22 cellular contexts compared by ENCODE assay signal in genomic region chr3:106140471-106140870, GRCh38.
"Had no signal": no experiment of that assay in that cellular context is flagged by ENCODE, and none has a peak within 500 bp of the region (broad histone marks: within the 10 kb centered on the region; RNA-seq: fewer than 3 reads in every experiment).

No MANE protein-coding gene starts in this region.

- H3K27me3 ChIP-seq: adrenal gland, colonic mucosa, foreskin keratinocyte, ovary, right atrium auricular region, spleen, upper lobe of right lung had no signal

- H3K36me3 Mint-ChIP-seq: activated naive CD4-positive, alpha-beta T cell treated with anti-CD3 and anti-CD28 coated beads, Interleukin-2, amount 50 U/mL, for 24 hours had no signal

- H3K4me1 ChIP-seq: adrenal gland, colonic mucosa, foreskin keratinocyte, prostate gland, right atrium auricular region, spleen, upper lobe of right lung had no signal

- H3K36me3 ChIP-seq: adrenal gland, colonic mucosa, ovary, prostate gland, right atrium auricular region, spleen, upper lobe of right lung, WERI-Rb-1 had no signal

- H3K9me3 ChIP-seq: adrenal gland, colonic mucosa, ovary, prostate gland, right atrium auricular region, upper lobe of right lung had no signal

- H3K27ac Mint-ChIP-seq: activated CD4-positive, alpha-beta T cell treated with anti-CD3 and anti-CD28 coated beads, Interleukin-2, amount 10 ng/mL, durations not matched to agents 7 days and 5 days; activated CD8-positive, alpha-beta memory T cell treated with anti-CD3 and anti-CD28 coated beads, Interleukin-2, amount 10 ng/mL, durations not matched to agents 7 days and 5 days; activated CD8-positive, alpha-beta T cell treated with anti-CD3 and anti-CD28 coated beads for 36 hours; activated naive CD4-positive, alpha-beta T cell treated with anti-CD3 and anti-CD28 coated beads, Interleukin-2, amount 50 U/mL, for 24 hours had no signal

- H3K27ac ChIP-seq: adrenal gland, colonic mucosa, foreskin keratinocyte, ovary, prostate gland, right atrium auricular region, spleen, upper lobe of right lung, WERI-Rb-1 had no signal

- DNase-seq: activated CD4-positive, alpha-beta T cell treated with anti-CD3 and anti-CD28 coated beads, Interleukin-2, amount 10 ng/mL, durations not matched to agents 7 days and 5 days; activated CD4-positive, CD25-positive, alpha-beta regulatory T cell treated with anti-CD3 and anti-CD28 coated beads, Interleukin-2, amount 50 U/mL, for 72 hours; activated CD8-positive, alpha-beta memory T cell treated with anti-CD3 and anti-CD28 coated beads, Interleukin-2, amount 10 ng/mL, durations not matched to agents 7 days and 5 days; activated CD8-positive, alpha-beta T cell treated with anti-CD3 and anti-CD28 coated beads for 36 hours; activated gamma-delta T cell; activated T-cell treated with anti-CD3 and anti-CD28 coated beads for 4 hours; adrenal gland; colonic mucosa; kidney; naive thymus-derived CD8-positive, alpha-beta T cell; ovary; spleen; stimulated activated CD4-positive, alpha-beta T cell treated with anti-CD3 and anti-CD28 coated beads, Interleukin-4, amount 100 ng/mL, for 4 hours; stimulated activated naive CD8-positive, alpha-beta T cell treated with anti-CD3 and anti-CD28 coated beads, Interleukin-15, Interleukin-2, amounts not matched to agents 100 U/mL and 50 U/mL, for 24 hours; upper lobe of right lung; WERI-Rb-1 had no signal

- ATAC-seq: activated CD8-positive, alpha-beta memory T cell treated with anti-CD3 and anti-CD28 coated beads, Interleukin-2, amount 10 ng/mL, durations not matched to agents 7 days and 5 days; activated CD8-positive, alpha-beta T cell treated with anti-CD3 and anti-CD28 coated beads for 36 hours; foreskin keratinocyte; left lobe of liver; naive thymus-derived CD8-positive, alpha-beta T cell; stimulated activated naive CD8-positive, alpha-beta T cell treated with anti-CD3 and anti-CD28 coated beads, Interleukin-15, Interleukin-2, amounts not matched to agents 100 U/mL and 50 U/mL, for 24 hours; upper lobe of right lung had no signal

- H3K9me3 Mint-ChIP-seq: activated naive CD4-positive, alpha-beta T cell treated with anti-CD3 and anti-CD28 coated beads, Interleukin-2, amount 50 U/mL, for 24 hours had no signal

- H3K27me3 Mint-ChIP-seq: activated CD4-positive, alpha-beta T cell treated with anti-CD3 and anti-CD28 coated beads, Interleukin-2, amount 10 ng/mL, durations not matched to agents 7 days and 5 days; activated CD8-positive, alpha-beta memory T cell treated with anti-CD3 and anti-CD28 coated beads, Interleukin-2, amount 10 ng/mL, durations not matched to agents 7 days and 5 days; activated CD8-positive, alpha-beta T cell treated with anti-CD3 and anti-CD28 coated beads for 36 hours; activated naive CD4-positive, alpha-beta T cell treated with anti-CD3 and anti-CD28 coated beads, Interleukin-2, amount 50 U/mL, for 24 hours; naive thymus-derived CD8-positive, alpha-beta T cell had no signal

- H3K4me3 ChIP-seq: adrenal gland, colonic mucosa, lung, ovary, prostate gland, right atrium auricular region, spleen, upper lobe of right lung had no signal

- H3K4me3 Mint-ChIP-seq: activated CD4-positive, alpha-beta T cell treated with anti-CD3 and anti-CD28 coated beads, Interleukin-2, amount 10 ng/mL, durations not matched to agents 7 days and 5 days; activated CD8-positive, alpha-beta memory T cell treated with anti-CD3 and anti-CD28 coated beads, Interleukin-2, amount 10 ng/mL, durations not matched to agents 7 days and 5 days; activated CD8-positive, alpha-beta T cell treated with anti-CD3 and anti-CD28 coated beads for 36 hours; activated naive CD4-positive, alpha-beta T cell treated with anti-CD3 and anti-CD28 coated beads, Interleukin-2, amount 50 U/mL, for 24 hours; naive thymus-derived CD8-positive, alpha-beta T cell had no signal
